ENCODE assay signal across 16 cellular contexts in genomic region chr15:58467722-58468436, GRCh38. TPM values are rescaled to one million over a fixed set of nuclear protein-coding genes. Genes with fewer than 3 reads are reported as not detected.
DNase-seq lines count a peak whose midpoint lies in the region; ATAC-seq and TF ChIP-seq lines count a peak whose summit lies in the region.
"Had no signal": no experiment of that assay in that cellular context is flagged by ENCODE, and none has a peak within 500 bp of the region (broad histone marks: within the 10 kb centered on the region; RNA-seq: fewer than 3 reads in every experiment).

No MANE protein-coding gene starts in this region.

- H3K4ac ChIP-seq in trophoblast cell (ENCODE audit: low read depth, low read length): no peak overlapping the region

- intact Hi-C loops in OCI-LY7 (cut with micrococcal nuclease; ENCODE audit: unreplicated experiment) (no loop called here), Right ventricle myocardium superior (cut with DNase I) (no loop called here)

- POLR2A ChIA-PET in OCI-LY7 (lab: Charles Lee): interaction anchor here (1.1 kb wide), 1 partner anchor 10 kb away, joined by 3 read pairs; no protein-coding TSS in a partner anchor

- peaks cover 17% of the 10 kb centered on the region for H3K79me1 ChIP-seq in trophoblast cell (ENCODE audit: low read length)

- H4K91ac ChIP-seq in trophoblast cell (ENCODE audit: low read depth, low read length): peak overlapping the region; percentile 59

- WGBS in trophoblast cell (ENCODE audit: extremely low coverage, insufficient coverage, insufficient read length): no CpG with 5 or more reads among the region's 9 CpGs

- ATAC-seq in Right ventricle myocardium superior (ENCODE audit: poor library complexity) (no peak), GM21576 (IDR thresholded peaks at IDR 0.05; ENCODE audit: unreplicated experiment) (no peak), HG02870 (IDR thresholded peaks at IDR 0.05; ENCODE audit: unreplicated experiment) (no peak)
- ATAC-seq: activated T-helper 17 cell treated with anti-CD3 and anti-CD28 coated beads, Interleukin-2, amount 50 U/mL, for 72 hours had no signal

- H3K27ac ChIP-seq in OCI-LY7 (ENCODE audit: low read depth, low read length, poor library complexity, severe bottlenecking) (no peak overlapping the region), trophoblast cell (ENCODE audit: low read depth, low read length) (no peak overlapping the region)

- H3K18ac ChIP-seq in trophoblast cell (ENCODE audit: low read length): no peak overlapping the region

- no peak overlapping the region for H3K14ac ChIP-seq in trophoblast cell (ENCODE audit: low read length)

- no peak overlapping the region for H4K8ac ChIP-seq in trophoblast cell (ENCODE audit: low read depth, low read length)

- no peak overlapping the region for H2BK5ac ChIP-seq in trophoblast cell (ENCODE audit: low read depth, low read length, poor library complexity)

- H3K9ac ChIP-seq in trophoblast cell (ENCODE audit: low read length): no peak overlapping the region

- no peaks in the 10 kb centered on the region for H3K9me3 ChIP-seq in OCI-LY7 (ENCODE audit: low read length)
- peaks cover under 1% of the 10 kb centered on the region for H3K9me3 ChIP-seq in trophoblast cell (ENCODE audit: insufficient read depth, low read depth, low read length)

- no peaks in the 10 kb centered on the region for H4K20me1 ChIP-seq in OCI-LY7 (ENCODE audit: insufficient read depth, low read length)

- H3K36me3 ChIP-seq in OCI-LY7 (ENCODE audit: insufficient read depth, low read length): no peaks in the 10 kb centered on the region
- H3K36me3 ChIP-seq in trophoblast cell (ENCODE audit: control insufficient read depth in 1 of 2, insufficient read depth in 2 of 2, low read length in 2 of 2): no peaks in the 10 kb centered on the region

- CTCF ChIA-PET in OCI-LY7 (lab: Charles Lee; ENCODE audit: unreplicated experiment): no interaction called here

- peak overlapping the region; percentile 49; the same call in 1 of the 2 replicates for H2AFZ ChIP-seq in OCI-LY7 (ENCODE audit: low read length)
- H2AFZ ChIP-seq in trophoblast cell (ENCODE audit: insufficient read depth, low read length, poor library complexity): no peak overlapping the region

- H3K9me2 ChIP-seq in OCI-LY7 (ENCODE audit: insufficient read depth, low read length): no peaks in the 10 kb centered on the region

- H3K4me2 ChIP-seq in OCI-LY7 (ENCODE audit: low read length): peak overlapping the region; percentile 32; the same call in 1 of the 2 replicates
- H3K4me2 ChIP-seq in trophoblast cell (ENCODE audit: low read length): no peak overlapping the region

- peak overlapping the region; percentile 68 for H2BK120ac ChIP-seq in trophoblast cell (ENCODE audit: insufficient read depth, low read length, poor library complexity)

- BruUV-seq in OCI-LY7 (replicated peaks; lab: Mats Ljungman, UMichigan): no TSS peak

- H2AK5ac ChIP-seq in trophoblast cell (ENCODE audit: low read length): peak overlapping the region; percentile 87

- peaks cover 32% of the 10 kb centered on the region for H3K4me1 ChIP-seq in OCI-LY7 (ENCODE audit: insufficient read depth, low read length, poor library complexity, severe bottlenecking)
- H3K4me1 ChIP-seq in trophoblast cell (ENCODE audit: control insufficient read depth in 1 of 2, insufficient read depth in 2 of 2, low read length in 2 of 2): peaks cover 13 to 24% of the 10 kb centered on the region in 2 experiments

- H3K23ac ChIP-seq in trophoblast cell (ENCODE audit: low read length): no peak overlapping the region

- no peaks in the 10 kb centered on the region for H3K27me3 ChIP-seq in trophoblast cell (ENCODE audit: insufficient read depth, low read length)

- TF ChIP-seq CTCF in OCI-LY7 (conservative IDR thresholded peaks at IDR 0.05; ENCODE audit: low read length): no peak
- TF ChIP-seq CTCF in GM20000 (IDR thresholded peaks at IDR 0.05; ENCODE audit: extremely low read depth, missing control alignments): no peak

- DNase-seq in DMS53 (lab: John Stamatoyannopoulos, UW) (peak; percentile 59), OCI-LY7 (ENCODE audit: low spot score) (no peak), glomerular visceral epithelial cell (ENCODE audit: extremely low spot score) (peak; percentile 81), trophoblast cell (peak; percentile 50 to 58), GM20000 (ENCODE audit: low spot score) (no peak), Right ventricle myocardium superior (no peak)
- DNase-seq: activated CD4-positive, alpha-beta T cell treated with anti-CD3 and anti-CD28 coated beads, Interleukin-2, amount 10 ng/mL, durations not matched to agents 7 days and 5 days; AML-193; anterior cingulate cortex; dermis blood vessel endothelial cell; KBM-7; T1000 had no signal

- no peak overlapping the region for H3K4me3 ChIP-seq in OCI-LY7 (ENCODE audit: low read depth, low read length, poor library complexity, severe bottlenecking)
- H3K4me3 ChIP-seq in trophoblast cell (ENCODE audit: low read depth, low read length): no peak overlapping the region

- no peaks in the 10 kb centered on the region for H3K79me2 ChIP-seq in OCI-LY7 (ENCODE audit: insufficient read depth, low read depth, low read length)
- no peaks in the 10 kb centered on the region for H3K79me2 ChIP-seq in trophoblast cell (ENCODE audit: control insufficient read depth, insufficient read depth, low read length, poor library complexity)

- H4K12ac ChIP-seq in trophoblast cell (ENCODE audit: low read depth, low read length): no peak overlapping the region

- H2BK12ac ChIP-seq in trophoblast cell (ENCODE audit: low read length): peak overlapping the region; percentile 25

RNA-seq across cellular contexts. Expression of gene LIPC, which starts 36.1 kb away (rescaled TPM):
- total RNA-seq in OCI-LY7 (2014; rRNA removed; shearing (Covaris generic)): 0.08 and 0.50 TPM in 2 replicates
- total RNA-seq in OCI-LY7 (2022) (not detected in 2 replicates), Right ventricle myocardium superior (0.65 TPM)
- polyA plus RNA-seq in trophoblast cell (2013): 0.05 and 0.07 TPM in 2 replicates
- total RNA-seq: RPMI7951 had no signal

Comparison
In these comparisons a context has a peak if more than half of its experiments do, and no peak if none do; other contexts are left out.
1. DNase-seq: peak in DMS53 (single experiment), glomerular visceral epithelial cell (single experiment) and trophoblast cell (2 of 2); none in OCI-LY7 (single experiment), GM20000 (single experiment) and Right ventricle myocardium superior (single experiment).